Comparison of ENCODE assay signal across 18 cellular contexts in the genomic region with DNA sequence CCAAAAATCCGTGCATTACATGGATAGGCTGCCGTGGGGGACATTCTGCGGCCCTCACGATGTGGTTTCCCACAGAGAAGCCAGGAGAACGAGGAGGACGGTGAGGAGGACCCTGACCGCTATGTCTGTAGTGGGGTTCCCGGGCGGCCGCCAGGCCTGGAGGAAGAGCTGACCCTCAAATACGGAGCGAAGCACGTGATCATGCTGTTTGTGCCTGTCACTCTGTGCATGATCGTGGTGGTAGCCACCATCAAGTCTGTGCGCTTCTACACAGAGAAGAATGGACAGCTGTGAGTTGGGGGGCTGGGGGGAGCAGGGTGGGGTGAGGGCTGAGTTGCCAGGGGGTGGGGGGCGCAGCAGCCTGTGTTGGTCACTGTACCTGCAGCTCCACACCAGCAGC. TPM values are rescaled to one million over a fixed set of nuclear protein-coding genes. Genes with fewer than 3 reads are reported as not detected.
DNase-seq lines count a peak whose midpoint lies in the region; ATAC-seq, FAIRE-seq and TF ChIP-seq lines count a peak whose summit lies in the region.
"Had no signal": no experiment of that assay in that cellular context is flagged by ENCODE, and none has a peak within 500 bp of the region (broad histone marks: within the 10 kb centered on the region; RNA-seq: fewer than 3 reads in every experiment).

No MANE protein-coding gene starts in this region.

- peaks cover 3% of the 10 kb centered on the region for H3K36me3 Mint-ChIP-seq in activated naive CD4-positive, alpha-beta T cell treated with anti-CD3 and anti-CD28 coated beads, Interleukin-2, amount 10 ng/mL, durations not matched to agents 7 days and 5 days
- H3K36me3 Mint-ChIP-seq in dendritic cell treated with granulocyte-macrophage colony-stimulating factor and Interleukin-4, amounts not matched to agents 40 ng/mL and 50 ng/mL, for 4 days (ENCODE audit: low read depth): peaks cover 80% of the 10 kb centered on the region

- H3K4me1 Mint-ChIP-seq in activated naive CD4-positive, alpha-beta T cell treated with anti-CD3 and anti-CD28 coated beads, Interleukin-2, amount 10 ng/mL, durations not matched to agents 7 days and 5 days: peaks cover 60% of the 10 kb centered on the region
- peaks cover 52% of the 10 kb centered on the region for H3K4me1 Mint-ChIP-seq in dendritic cell treated with granulocyte-macrophage colony-stimulating factor and Interleukin-4, amounts not matched to agents 40 ng/mL and 50 ng/mL, for 4 days (ENCODE audit: low read depth)
- H3K4me1 Mint-ChIP-seq: WTC11 had no signal

- no peak overlapping the region for H3K4me3 ChIP-seq in OCI-LY7 (ENCODE audit: low read depth, low read length, poor library complexity, severe bottlenecking)
- H3K4me3 ChIP-seq in tibial artery: no peak overlapping the region
- no peak overlapping the region for H3K4me3 ChIP-seq in pancreas
- H3K4me3 ChIP-seq: lung had no signal

- peak overlapping the region; percentile 87; the same call in 1 of the 2 replicates for H2AFZ ChIP-seq in OCI-LY7 (ENCODE audit: low read length)

- peaks cover 45% of the 10 kb centered on the region for H3K4me1 ChIP-seq in OCI-LY7 (ENCODE audit: insufficient read depth, low read length, poor library complexity, severe bottlenecking)
- no peaks in the 10 kb centered on the region for H3K4me1 ChIP-seq in tibial artery
- H3K4me1 ChIP-seq in pancreas: peaks cover 7 to 13% (median 10%) of the 10 kb centered on the region in 3 donors

- no peaks in the 10 kb centered on the region for H3K9me3 Mint-ChIP-seq in activated naive CD4-positive, alpha-beta T cell treated with anti-CD3 and anti-CD28 coated beads, Interleukin-2, amount 10 ng/mL, durations not matched to agents 7 days and 5 days
- no peaks in the 10 kb centered on the region for H3K9me3 Mint-ChIP-seq in dendritic cell treated with granulocyte-macrophage colony-stimulating factor and Interleukin-4, amounts not matched to agents 40 ng/mL and 50 ng/mL, for 4 days
- H3K9me3 Mint-ChIP-seq: endodermal cell, WTC11 had no signal

- FAIRE-seq in pancreas (lab: Jason Lieb, UNC): no peak
- FAIRE-seq: H54 had no signal

- H3K9me2 ChIP-seq in OCI-LY7 (ENCODE audit: insufficient read depth, low read length): no peaks in the 10 kb centered on the region
- H3K9me2 ChIP-seq: SK-N-SH had no signal

- no TSS peak for BruUV-seq in OCI-LY7 (replicated peaks; lab: Mats Ljungman, UMichigan)

- TF ChIP-seq CTCF in OCI-LY7 (conservative IDR thresholded peaks at IDR 0.05; ENCODE audit: low read length): no peak
- TF ChIP-seq CTCF in tibial artery (IDR thresholded peaks at IDR 0.05): no peak
- TF ChIP-seq CTCF in pancreas (IDR thresholded peaks at IDR 0.05): no peak

- H3K36me3 ChIP-seq in OCI-LY7 (ENCODE audit: insufficient read depth, low read length) (no peaks in the 10 kb centered on the region), tibial artery (peaks cover 42 to 93% (median 53%) of the 10 kb centered on the region in 3 donors), pancreas (peaks cover 3 to 37% (median 20%) of the 10 kb centered on the region in 3 donors)
- H3K36me3 ChIP-seq: neutrophil had no signal

- ATAC-seq in pancreas: no peak
- ATAC-seq: WTC11 had no signal

- no peak for DNase-seq in activated naive CD4-positive, alpha-beta T cell treated with anti-CD3 and anti-CD28 coated beads, Interleukin-2, amount 10 ng/mL, durations not matched to agents 7 days and 5 days
- DNase-seq in activated naive CD4-positive, alpha-beta T cell treated with anti-CD3 and anti-CD28 coated beads, Interleukin-2, amount 50 U/mL, for 16 hours: no peak
- DNase-seq in OCI-LY7 (ENCODE audit: low spot score) (no peak), tibial artery (peak; percentile 12 to 46), pancreas (no peak), HUDEP-2 (lab: John Stamatoyannopoulos, UW; ENCODE audit: unreplicated experiment in 76 of 76) (no peak)
- no peak for DNase-seq in activated CD4-positive, CD25-positive, alpha-beta regulatory T cell treated with anti-CD3 and anti-CD28 coated beads, Interleukin-2, amount 50 U/mL, for 72 hours
- DNase-seq: AML-193; DMS79; NCI-H1436 treated with DMSO at 0.1 percent for 48 hours; SK-N-SH; stimulated activated naive CD4-positive, alpha-beta T cell treated with Interleukin-2 at 50 U/mL for 16 hours had no signal

- H3K79me2 ChIP-seq in OCI-LY7 (ENCODE audit: insufficient read depth, low read depth, low read length): no peaks in the 10 kb centered on the region

- peak overlapping the region; percentile 70 for H3K27ac ChIP-seq in OCI-LY7 (ENCODE audit: low read depth, low read length, poor library complexity, severe bottlenecking)
- H3K27ac ChIP-seq in tibial artery: no peak overlapping the region
- no peak overlapping the region for H3K27ac ChIP-seq in pancreas
- H3K27ac ChIP-seq: neutrophil had no signal

- CTCF ChIA-PET in activated naive CD4-positive, alpha-beta T cell treated with anti-CD3 and anti-CD28 coated beads, Interleukin-2, amount 10 ng/mL, durations not matched to agents 7 days and 5 days (lab: Charles Lee): interaction anchor here (0.7 to 1.6 kb wide), 7 partner anchors 14 to 257 kb away, joined by 3 to 4 read pairs (median 3); no protein-coding TSS in a partner anchor
- CTCF ChIA-PET in OCI-LY7 (lab: Charles Lee; ENCODE audit: unreplicated experiment): interaction anchor here (1.1 to 1.5 kb wide), 3 partner anchors 9 to 278 kb away, joined by 3 to 4 read pairs (median 3); no protein-coding TSS in a partner anchor

- no peaks in the 10 kb centered on the region for H3K27me3 Mint-ChIP-seq in activated naive CD4-positive, alpha-beta T cell treated with anti-CD3 and anti-CD28 coated beads, Interleukin-2, amount 10 ng/mL, durations not matched to agents 7 days and 5 days
- H3K27me3 Mint-ChIP-seq in dendritic cell treated with granulocyte-macrophage colony-stimulating factor and Interleukin-4, amounts not matched to agents 40 ng/mL and 50 ng/mL, for 4 days: no peaks in the 10 kb centered on the region

- WGBS in pancreas, 2 donors: 89 to 92% methylated on average over 16 of the region's 16 CpGs

- H3K27ac Mint-ChIP-seq in activated naive CD4-positive, alpha-beta T cell treated with anti-CD3 and anti-CD28 coated beads, Interleukin-2, amount 10 ng/mL, durations not matched to agents 7 days and 5 days: peak overlapping the region; percentile 90
- peak overlapping the region; percentile 64 for H3K27ac Mint-ChIP-seq in dendritic cell treated with granulocyte-macrophage colony-stimulating factor and Interleukin-4, amounts not matched to agents 40 ng/mL and 50 ng/mL, for 4 days
- H3K27ac Mint-ChIP-seq: endodermal cell, WTC11 had no signal

- H3K4me2 ChIP-seq in OCI-LY7 (ENCODE audit: low read length): peak overlapping the region; percentile 71
- H3K4me2 ChIP-seq: SK-N-SH had no signal

- POLR2A ChIA-PET in OCI-LY7 (lab: Charles Lee): interaction anchor here (0.7 to 2.4 kb wide), 13 partner anchors 14 to 1454 kb away, joined by 3 to 13 read pairs (median 4); a partner anchor contains a TSS

- peak overlapping the region; percentile 64 for H3K4me3 Mint-ChIP-seq in activated naive CD4-positive, alpha-beta T cell treated with anti-CD3 and anti-CD28 coated beads, Interleukin-2, amount 10 ng/mL, durations not matched to agents 7 days and 5 days
- H3K4me3 Mint-ChIP-seq in dendritic cell treated with granulocyte-macrophage colony-stimulating factor and Interleukin-4, amounts not matched to agents 40 ng/mL and 50 ng/mL, for 4 days: no peak overlapping the region
- H3K4me3 Mint-ChIP-seq: endodermal cell, WTC11 had no signal

- H3K9me3 ChIP-seq in OCI-LY7 (ENCODE audit: low read length) (no peaks in the 10 kb centered on the region), tibial artery (no peaks in the 10 kb centered on the region), pancreas (no peaks in the 10 kb centered on the region)
- H3K9me3 ChIP-seq: neutrophil, SK-N-SH had no signal

- H3K27me3 ChIP-seq in tibial artery (no peaks in the 10 kb centered on the region), pancreas (no peaks in the 10 kb centered on the region)
- H3K27me3 ChIP-seq: neutrophil had no signal

- intact Hi-C loops in OCI-LY7 (cut with micrococcal nuclease; ENCODE audit: unreplicated experiment) (loop anchor here (2.0 kb wide), 1 partner anchor 55 kb away; no protein-coding TSS in a partner anchor), tibial artery (cut with DNase I; ENCODE audit: low total_unique reads) (no loop called here), pancreas (cut with DNase I) (no loop called here)
- intact Hi-C loops in dendritic cell treated with granulocyte-macrophage colony-stimulating factor and Interleukin-4, amounts not matched to agents 40 ng/mL and 50 ng/mL, for 4 days (cut with micrococcal nuclease): no loop called here

- H4K20me1 ChIP-seq in OCI-LY7 (ENCODE audit: insufficient read depth, low read length): no peaks in the 10 kb centered on the region

RNA-seq across cellular contexts. Expression of a gene that starts 13.2 kb away (rescaled TPM):
- total RNA-seq in OCI-LY7 (2014; rRNA removed; shearing (Covaris generic)): 1.2 and 1.7 TPM in 2 replicates
- 0.48 TPM in 1 of 2 replicates, not detected in the other for total RNA-seq in OCI-LY7 (2022)
- total RNA-seq in pancreas: 10 to 100 TPM; 36.5 to 70.2 (median 44.1) TPM
- polyA plus RNA-seq in pancreas: 10 to 100 TPM; 31.4 to 37.1 TPM

RNA-seq across cellular contexts. Expression of a gene that starts 56.5 kb away (rescaled TPM):
- total RNA-seq in OCI-LY7 (2014; rRNA removed; shearing (Covaris generic)): 14.2 and 19.4 TPM in 2 replicates
- total RNA-seq in OCI-LY7 (2022) (19.6 and 22.7 TPM in 2 replicates), pancreas (100 to 1,000 TPM in 1 of 6 donors, 10 to 100 TPM in 5; 61.2 to 106 (median 84.1) TPM)
- 100 to 1,000 TPM; 129 to 169 TPM for polyA plus RNA-seq in pancreas

Comparison
In these comparisons a context has a peak if more than half of its experiments do, and no peak if none do; other contexts are left out.
1. DNase-seq: peak in tibial artery (2 of 2); none in activated naive CD4-positive, alpha-beta T cell treated with anti-CD3 and anti-CD28 coated beads, Interleukin-2, amount 10 ng/mL, durations not matched to agents 7 days and 5 days (single experiment), activated naive CD4-positive, alpha-beta T cell treated with anti-CD3 and anti-CD28 coated beads, Interleukin-2, amount 50 U/mL, for 16 hours (single experiment), OCI-LY7 (single experiment), activated CD4-positive, CD25-positive, alpha-beta regulatory T cell treated with anti-CD3 and anti-CD28 coated beads, Interleukin-2, amount 50 U/mL, for 72 hours (single experiment), pancreas (0 of 6) and HUDEP-2 (0 of 76).
2. RNA of a gene that starts 13.2 kb away (total RNA-seq): 36.5 to 70.2 TPM in pancreas; 0.48 to 1.7 TPM in OCI-LY7; every median in the first group is over 10 times any median in the second.